ENCODE assay signal across 1 cellular context in the genomic region with DNA sequence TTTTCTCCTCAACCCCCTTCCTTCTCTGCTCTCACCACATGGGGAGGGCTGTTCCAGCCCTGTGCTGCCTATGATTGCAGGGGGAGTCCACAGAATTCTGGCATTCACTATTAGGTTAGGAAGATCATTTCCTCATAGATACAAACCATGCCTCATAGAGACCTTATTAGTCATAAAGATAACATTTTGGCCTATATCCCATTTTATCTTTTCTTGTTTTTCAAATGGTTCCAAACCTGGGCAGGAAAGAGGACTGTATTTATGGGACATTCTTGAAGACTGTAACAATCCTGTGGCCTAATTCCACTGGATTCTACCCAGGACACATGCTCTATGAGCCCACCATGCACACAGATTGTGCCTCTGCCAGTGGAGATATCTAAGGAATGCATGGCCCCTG.
TF ChIP-seq lines count a peak whose summit lies in the region.

No MANE protein-coding gene starts in this region.

TF ChIP-seq in SK-N-SH treated with all-trans-retinoic acid at 6 μM for 48 hours, 23 proteins besides CTCF, POLR2A, EP300 and RAD21 (continued from another document):
- TF ChIP-seq, protein P1, sequence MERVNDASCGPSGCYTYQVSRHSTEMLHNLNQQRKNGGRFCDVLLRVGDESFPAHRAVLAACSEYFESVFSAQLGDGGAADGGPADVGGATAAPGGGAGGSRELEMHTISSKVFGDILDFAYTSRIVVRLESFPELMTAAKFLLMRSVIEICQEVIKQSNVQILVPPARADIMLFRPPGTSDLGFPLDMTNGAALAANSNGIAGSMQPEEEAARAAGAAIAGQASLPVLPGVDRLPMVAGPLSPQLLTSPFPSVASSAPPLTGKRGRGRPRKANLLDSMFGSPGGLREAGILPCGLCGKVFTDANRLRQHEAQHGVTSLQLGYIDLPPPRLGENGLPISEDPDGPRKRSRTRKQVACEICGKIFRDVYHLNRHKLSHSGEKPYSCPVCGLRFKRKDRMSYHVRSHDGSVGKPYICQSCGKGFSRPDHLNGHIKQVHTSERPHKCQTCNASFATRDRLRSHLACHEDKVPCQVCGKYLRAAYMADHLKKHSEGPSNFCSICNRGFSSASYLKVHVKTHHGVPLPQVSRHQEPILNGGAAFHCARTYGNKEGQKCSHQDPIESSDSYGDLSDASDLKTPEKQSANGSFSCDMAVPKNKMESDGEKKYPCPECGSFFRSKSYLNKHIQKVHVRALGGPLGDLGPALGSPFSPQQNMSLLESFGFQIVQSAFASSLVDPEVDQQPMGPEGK (CRISPR knock-in tag; IDR thresholded peaks at IDR 0.05; ENCODE audit: borderline replicate concordance): peak; percentile 57; the same call in 1 of the 2 replicates
- TF ChIP-seq SNAI2 (CRISPR knock-in tag; IDR thresholded peaks at IDR 0.05): no peak
- no peak for TF ChIP-seq ZC3H10 (CRISPR knock-in tag; IDR thresholded peaks at IDR 0.05)
- no peak for TF ChIP-seq ZFP30 (CRISPR knock-in tag; IDR thresholded peaks at IDR 0.05)
- TF ChIP-seq TOX (CRISPR knock-in tag; IDR thresholded peaks at IDR 0.05; ENCODE audit: borderline replicate concordance): no peak
